In genomic region chr5:10229306-10230048, GRCh38 we compare ENCODE assay signal across 17 cellular contexts. TPM values are rescaled to one million over a fixed set of nuclear protein-coding genes. Genes with fewer than 3 reads are reported as not detected.
A peak's percentile ranks its signal among the peaks of the same experiment; 100 is the strongest.
DNase-seq lines count a peak whose midpoint lies in the region; ATAC-seq and TF ChIP-seq lines count a peak whose summit lies in the region.
"Had no signal": no experiment of that assay in that cellular context is flagged by ENCODE, and none has a peak within 500 bp of the region (broad histone marks: within the 10 kb centered on the region; RNA-seq: fewer than 3 reads in every experiment).

No MANE protein-coding gene starts in this region.

- H3K27me3 Mint-ChIP-seq in endodermal cell (ENCODE audit: insufficient read depth) = no peaks in the 10 kb centered on the region
- H3K27me3 Mint-ChIP-seq: dendritic cell treated with granulocyte-macrophage colony-stimulating factor and Interleukin-4, amounts not matched to agents 40 ng/mL and 50 ng/mL, for 4 days had no signal

- H3K27ac ChIP-seq in endodermal cell (ENCODE audit: low read depth, low read length) = no peak overlapping the region
- peak overlapping the region; percentile 19 for H3K27ac ChIP-seq in parathyroid adenoma
- H3K27ac ChIP-seq: SK-N-MC, thyroid gland had no signal

- H3K27me3 ChIP-seq in endodermal cell (ENCODE audit: control insufficient read depth, insufficient read depth, low read length, poor library complexity, severe bottlenecking) = no peaks in the 10 kb centered on the region
- no peaks in the 10 kb centered on the region for H3K27me3 ChIP-seq in parathyroid adenoma (ENCODE audit: control insufficient read depth, insufficient read depth, low read length)
- H3K27me3 ChIP-seq: thyroid gland had no signal

- peaks cover 22% of the 10 kb centered on the region for H3K36me3 Mint-ChIP-seq in endodermal cell (ENCODE audit: low read depth)

- no peak overlapping the region for H3K4me2 ChIP-seq in parathyroid adenoma (ENCODE audit: low read length)

- no peak overlapping the region for H3K4me3 ChIP-seq in NB4 (ENCODE audit: low read depth, low read length)
- no peak overlapping the region for H3K4me3 ChIP-seq in endodermal cell (ENCODE audit: low read length)
- H3K4me3 ChIP-seq in parathyroid adenoma (ENCODE audit: low read depth, low read length) = no peak overlapping the region
- H3K4me3 ChIP-seq: SK-N-MC, thyroid gland had no signal

- H3K79me2 ChIP-seq in parathyroid adenoma = no peaks in the 10 kb centered on the region

- peaks cover 6% of the 10 kb centered on the region for H3K4me1 Mint-ChIP-seq in endodermal cell
- H3K4me1 Mint-ChIP-seq: mesothelial cell of epicardium had no signal

- TF ChIP-seq CTCF in NB4 (IDR thresholded peaks at IDR 0.05; ENCODE audit: low read depth, low read length) = peak; percentile 13
- peak; percentile 58 for TF ChIP-seq CTCF in endodermal cell (conservative IDR thresholded peaks at IDR 0.05)
- peak; percentile 47 for TF ChIP-seq CTCF in parathyroid adenoma (IDR thresholded peaks at IDR 0.05)

- DNase-seq in EH (ENCODE audit: low read depth) (peak; percentile 88), NB4 (ENCODE audit: low read depth) (no peak), endodermal cell (no peak), NCI-H1105 treated with DMSO at 0.1 percent for 48 hours (lab: John Stamatoyannopoulos, UW) (no peak), 8988T (no peak), NCI-H1436 (lab: John Stamatoyannopoulos, UW) (no peak)
- DNase-seq: activated CD4-positive, alpha-beta T cell treated with anti-CD3 and anti-CD28 coated beads, Interleukin-2, amount 50 U/mL, for 1 hour; activated naive CD4-positive, alpha-beta T cell; DND-41; GOT3; right cardiac atrium; thyroid gland had no signal

- peaks cover 10% of the 10 kb centered on the region for H3K36me3 ChIP-seq in endodermal cell (ENCODE audit: control insufficient read depth, insufficient read depth, low read length)
- no peaks in the 10 kb centered on the region for H3K36me3 ChIP-seq in parathyroid adenoma (ENCODE audit: control insufficient read depth, insufficient read depth, low read length)
- H3K36me3 ChIP-seq: thyroid gland had no signal

- H3K9ac ChIP-seq in endodermal cell (ENCODE audit: extremely low read depth, low read length, poor library complexity, severe bottlenecking) (no peak overlapping the region), parathyroid adenoma (no peak overlapping the region)

- no peak overlapping the region for H3K4me3 Mint-ChIP-seq in endodermal cell
- H3K4me3 Mint-ChIP-seq: dendritic cell treated with granulocyte-macrophage colony-stimulating factor and Interleukin-4, amounts not matched to agents 40 ng/mL and 50 ng/mL, for 4 days; mesothelial cell of epicardium had no signal

- H3K4me1 ChIP-seq in endodermal cell (ENCODE audit: control insufficient read depth, insufficient read depth, low read length) = no peaks in the 10 kb centered on the region
- H3K4me1 ChIP-seq in parathyroid adenoma = peaks cover 3% of the 10 kb centered on the region
- H3K4me1 ChIP-seq: thyroid gland had no signal

- H3K9me3 Mint-ChIP-seq in endodermal cell = peaks cover 11% of the 10 kb centered on the region

- no peak overlapping the region for H3K27ac Mint-ChIP-seq in endodermal cell
- H3K27ac Mint-ChIP-seq: dendritic cell treated with granulocyte-macrophage colony-stimulating factor and Interleukin-4, amounts not matched to agents 40 ng/mL and 50 ng/mL, for 4 days; mesothelial cell of epicardium had no signal

- H3K9me3 ChIP-seq in endodermal cell (ENCODE audit: control insufficient read depth, low read length) (peaks cover 2% of the 10 kb centered on the region), parathyroid adenoma (ENCODE audit: control insufficient read depth, low read length) (no peaks in the 10 kb centered on the region)
- H3K9me3 ChIP-seq: thyroid gland had no signal

- TF ChIP-seq POLR2A in NB4 (IDR thresholded peaks at IDR 0.05; ENCODE audit: extremely low read depth, insufficient read length) = no peak

- ATAC-seq in HG02852 (IDR thresholded peaks at IDR 0.05; ENCODE audit: unreplicated experiment) = no peak
- ATAC-seq: right cardiac atrium had no signal

- WGBS in endodermal cell (ENCODE audit: insufficient coverage in 1 of 2, insufficient read length in 1 of 2), 2 experiments = 91 to 93% methylated on average over 10 to 11 of the region's 11 CpGs

- peak overlapping the region; percentile 20 for H2AFZ ChIP-seq in parathyroid adenoma

RNA-seq across cellular contexts. Expression of gene ATPSCKMT, which starts 20.2 kb away (rescaled TPM):
- 10 to 100 TPM; 19.2 to 27.7 TPM for total RNA-seq in endodermal cell
- polyA plus RNA-seq in endodermal cell (2013, experiment 1 of 2) = 14.0 TPM
- 14.8 TPM for polyA plus RNA-seq in endodermal cell (2013, experiment 2 of 2)

RNA-seq across cellular contexts. Expression of gene CCT5, which starts 20.6 kb away (rescaled TPM):
- total RNA-seq in endodermal cell = 100 to 1,000 TPM; 316 to 356 TPM
- 335 TPM for polyA plus RNA-seq in endodermal cell (2013, experiment 1 of 2)
- 321 TPM for polyA plus RNA-seq in endodermal cell (2013, experiment 2 of 2)
